Comparison of ENCODE assay signal across 8 cellular contexts in the genomic region with DNA sequence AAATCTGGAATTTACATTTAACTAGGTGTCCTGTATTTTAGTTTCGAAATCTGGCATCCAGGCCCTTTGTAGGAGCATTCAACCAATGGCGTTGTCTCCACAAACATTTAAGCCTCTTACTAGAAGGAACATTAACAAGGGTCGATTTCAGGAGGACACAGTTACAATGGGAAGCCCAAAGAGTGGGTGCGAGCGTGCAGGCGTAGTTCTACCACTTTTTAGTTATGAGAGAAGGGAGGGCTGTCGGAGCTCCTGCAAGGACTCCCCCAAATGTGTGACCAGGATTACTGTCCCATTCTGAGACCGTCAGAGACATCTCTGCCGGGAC. TPM values are rescaled to one million over a fixed set of nuclear protein-coding genes. Genes with fewer than 3 reads are reported as not detected.
DNase-seq lines count a peak whose midpoint lies in the region; ATAC-seq and TF ChIP-seq lines count a peak whose summit lies in the region.

No MANE protein-coding gene starts in this region.

- no peaks in the 10 kb centered on the region for H3K9me2 ChIP-seq in Karpas-422 (replicated peaks; ENCODE audit: insufficient read depth, low read length)

- peak overlapping the region; percentile 95 for H3K4me2 ChIP-seq in Karpas-422 (ENCODE audit: low read depth, low read length, poor library complexity, severe bottlenecking)

- no peaks in the 10 kb centered on the region for H3K36me3 ChIP-seq in Karpas-422 (ENCODE audit: insufficient read depth, low read length)

- ATAC-seq in GM21367 (IDR thresholded peaks at IDR 0.05; ENCODE audit: unreplicated experiment) (peak; percentile 22), HG03196 (IDR thresholded peaks at IDR 0.05; ENCODE audit: unreplicated experiment) (no peak)

- peak overlapping the region; percentile 92 for H2AFZ ChIP-seq in Karpas-422 (ENCODE audit: low read length)

- H3K27ac ChIP-seq in Karpas-422 (ENCODE audit: low read length): no peak overlapping the region
- peak overlapping the region in 55 of 59 donors; percentile 12 to 95 (median 78) for H3K27ac ChIP-seq in dorsolateral prefrontal cortex

- no peak for TF ChIP-seq CTCF in dorsolateral prefrontal cortex (IDR thresholded peaks at IDR 0.05 in 54 of 56, conservative IDR thresholded peaks at IDR 0.05 in 2 of 56; ENCODE audit: low read depth in 1 of 56, partially characterized antibody in 56 of 56)

- no peaks in the 10 kb centered on the region for H3K9me3 ChIP-seq in Karpas-422 (ENCODE audit: low read length)

- intact Hi-C loops in dorsolateral prefrontal cortex (cut with DNase I): loop anchor here in 1 of 2 donors (1.0 kb wide), 1 partner anchor 8 kb away; a partner anchor contains a TSS

- H3K4me3 ChIP-seq in Karpas-422 (ENCODE audit: low read length) (peak overlapping the region; percentile 83), dorsolateral prefrontal cortex (peak overlapping the region; percentile 54 to 96 (median 83))

- H3K27me3 ChIP-seq in Karpas-422 (ENCODE audit: low read length) (no peaks in the 10 kb centered on the region), dorsolateral prefrontal cortex (no peaks in the 10 kb centered on the region)

- peak overlapping the region; percentile 80 for H3K9ac ChIP-seq in Karpas-422 (ENCODE audit: low read length)

- no peaks in the 10 kb centered on the region for H3K79me2 ChIP-seq in Karpas-422 (ENCODE audit: low read length)

- DNase-seq in Karpas-422 (no peak), dorsolateral prefrontal cortex (no peak), myocyte (ENCODE audit: low read depth) (peak; percentile 18), HPDE6-E6E7 (ENCODE audit: extremely low spot score) (no peak), NCI-H1694 (lab: John Stamatoyannopoulos, UW) (no peak)
- DNase-seq in activated CD4-positive, CD25-positive, alpha-beta regulatory T cell treated with anti-CD3 and anti-CD28 coated beads, Interleukin-2, amount 50 U/mL, for 72 hours: no peak

- no peaks in the 10 kb centered on the region for H4K20me1 ChIP-seq in Karpas-422 (ENCODE audit: insufficient read depth, low read depth, low read length)

- peaks cover 41% of the 10 kb centered on the region for H3K4me1 ChIP-seq in Karpas-422 (ENCODE audit: low read length)

RNA-seq across cellular contexts. Expression of a gene that starts 0.4 kb away (rescaled TPM):
- total RNA-seq in Karpas-422 (2014; rRNA removed; shearing (Covaris generic); ENCODE audit: low replicate concordance): 3.8 and 6.1 TPM in 2 replicates
- total RNA-seq in dorsolateral prefrontal cortex: 10 to 100 TPM in 119 of 120 experiments, 1 to 10 TPM in 1; 9.7 to 36.9 (median 19.7) TPM
- 28.5 and 33.2 TPM in 2 replicates for total RNA-seq in myocyte
- polyA plus RNA-seq in myocyte (2012): 110 TPM

RNA-seq across cellular contexts. Expression of a gene that starts 8.7 kb away (rescaled TPM):
- 163 and 459 TPM in 2 replicates for total RNA-seq in Karpas-422 (2014; rRNA removed; shearing (Covaris generic); ENCODE audit: low replicate concordance)
- total RNA-seq in dorsolateral prefrontal cortex (100 to 1,000 TPM in 92 of 120 experiments, 10 to 100 TPM in 28; 71.6 to 171 (median 110) TPM), myocyte (269 and 398 TPM in 2 replicates)
- polyA plus RNA-seq in myocyte (2012): 450 TPM

RNA-seq across cellular contexts. Expression of a gene that starts 46.4 kb away (rescaled TPM):
- not detected in 2 replicates for total RNA-seq in Karpas-422 (2014; rRNA removed; shearing (Covaris generic); ENCODE audit: low replicate concordance)
- total RNA-seq in dorsolateral prefrontal cortex (under 1 TPM in 52 of 120 experiments, not detected in 68; 0.10 to 0.49 (median 0.18) TPM), myocyte (not detected in 2 replicates)
- polyA plus RNA-seq in myocyte (2012): not detected
